Comparison of ENCODE assay signal across 8 cellular contexts in genomic region chr9:130173462-130173876, GRCh38. TPM values are rescaled to one million over a fixed set of nuclear protein-coding genes. Genes with fewer than 3 reads are reported as not detected.
DNase-seq lines count a peak whose midpoint lies in the region; ATAC-seq and TF ChIP-seq lines count a peak whose summit lies in the region.

No MANE protein-coding gene starts in this region.

- ATAC-seq in GM18502 (IDR thresholded peaks at IDR 0.05; ENCODE audit: poor library complexity, unreplicated experiment) = no peak

- DNase-seq in EL = peak; percentile 40
- DNase-seq in fibroblast of the aortic adventitia (ENCODE audit: low read depth) = no peak
- DNase-seq in retina = peak; percentile 74
- DNase-seq in NCI-H1105 (lab: John Stamatoyannopoulos, UW) = no peak
- no peak for DNase-seq in GM19240 (ENCODE audit: insufficient read length, low spot score)
- DNase-seq in NCI-H82 treated with DMSO at 0.1 percent for 48 hours (lab: John Stamatoyannopoulos, UW; ENCODE audit: unreplicated experiment) = no peak

- H3K27ac ChIP-seq in VCaP = peak overlapping the region; percentile 63; the same call in 1 of the 2 replicates

- peak overlapping the region; percentile 82 for H3K4me3 ChIP-seq in fibroblast of the aortic adventitia (ENCODE audit: low read depth, low read length)

- no peak for TF ChIP-seq CTCF in VCaP (conservative IDR thresholded peaks at IDR 0.05)
- TF ChIP-seq CTCF in fibroblast of the aortic adventitia (IDR thresholded peaks at IDR 0.05; ENCODE audit: insufficient read depth, low read length) = no peak

RNA-seq across cellular contexts. Expression of gene NCS1, which starts 1.3 kb away (rescaled TPM):
- total RNA-seq in fibroblast of the aortic adventitia (ENCODE audit: low replicate concordance) = 10.7 and 39.2 TPM in 2 replicates

Comparison
In these comparisons a context has a peak if more than half of its experiments do, and no peak if none do; other contexts are left out.
1. DNase-seq: peak in EL (single experiment) and retina (single experiment); none in fibroblast of the aortic adventitia (single experiment), NCI-H1105 (single experiment), GM19240 (single experiment) and NCI-H82 treated with DMSO at 0.1 percent for 48 hours (single experiment).